In the genomic region with DNA sequence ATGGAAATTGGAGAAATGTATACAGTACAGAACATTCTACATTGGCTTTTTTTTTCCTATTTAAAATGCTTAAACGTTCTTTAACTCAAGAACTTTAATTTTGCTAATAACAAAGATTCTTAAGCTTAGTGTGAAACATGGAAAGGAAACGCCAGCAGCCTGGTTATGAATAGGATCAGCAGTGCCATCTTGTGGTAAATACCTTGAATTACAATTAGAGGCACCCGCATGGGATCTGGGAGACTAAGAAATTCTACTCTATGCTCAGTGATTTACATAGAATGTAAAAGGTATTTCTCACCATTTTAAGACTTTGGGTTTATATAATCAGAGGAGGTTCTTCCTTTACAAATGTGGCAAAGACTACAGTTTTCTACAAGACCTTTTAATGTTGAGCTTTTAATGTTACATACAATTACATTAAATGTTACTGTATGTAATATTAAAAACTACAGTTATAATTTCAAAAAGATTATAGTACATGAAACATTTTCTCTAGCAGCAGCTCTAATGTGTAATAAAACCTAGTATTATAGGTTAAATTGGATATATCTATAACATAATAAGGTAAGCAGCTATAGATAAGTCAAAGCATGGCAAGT, we compare ENCODE assay signal across 8 cellular contexts. TPM values are rescaled to one million over a fixed set of nuclear protein-coding genes. Genes with fewer than 3 reads are reported as not detected.
A peak's percentile ranks its signal among the peaks of the same experiment; 100 is the strongest.
DNase-seq lines count a peak whose midpoint lies in the region; ATAC-seq and TF ChIP-seq lines count a peak whose summit lies in the region.

No MANE protein-coding gene starts in this region.

- no peaks in the 10 kb centered on the region for H3F3A ChIP-seq in DOHH2 (ENCODE audit: control insufficient read depth, insufficient read depth)

- H4K8ac ChIP-seq in IMR-90 (ENCODE audit: low read depth in 2 of 2, low read length in 2 of 2) (no peak overlapping the region), mesenchymal stem cell (ENCODE audit: low read length) (no peak overlapping the region)

- no peak overlapping the region for H3K9ac ChIP-seq in IMR-90 (ENCODE audit: low read depth, low read length)
- H3K9ac ChIP-seq in mesenchymal stem cell (ENCODE audit: low read length), result peak overlapping the region; percentile 32

- H2BK5ac ChIP-seq in IMR-90 (ENCODE audit: low read depth, low read length, poor library complexity, severe bottlenecking) (no peak overlapping the region), mesenchymal stem cell (ENCODE audit: low read depth, low read length, poor library complexity, severe bottlenecking) (no peak overlapping the region)

- ATAC-seq in IMR-90 (ENCODE audit: low read depth) (peak; percentile 78; the same call in 1 of the 2 replicates), GM18519 (IDR thresholded peaks at IDR 0.05; ENCODE audit: low FRiP score, unreplicated experiment) (no peak), aorta (ENCODE audit: low FRiP score) (no peak)

- H2AK5ac ChIP-seq in IMR-90 (ENCODE audit: low read depth, low read length) (no peak overlapping the region), mesenchymal stem cell (ENCODE audit: low read length, severe bottlenecking) (no peak overlapping the region)

- H3K14ac ChIP-seq in IMR-90 (replicated peaks; ENCODE audit: low read depth, low read length) (no peak overlapping the region), mesenchymal stem cell (ENCODE audit: low read length in 2 of 2) (no peak overlapping the region)

- H3K18ac ChIP-seq in IMR-90 (ENCODE audit: low read depth, low read length) (no peak overlapping the region), mesenchymal stem cell (ENCODE audit: low read depth in 1 of 2, low read length in 2 of 2) (no peak overlapping the region)

- H2BK120ac ChIP-seq in IMR-90 (ENCODE audit: low read depth, low read length) (no peak overlapping the region), mesenchymal stem cell (ENCODE audit: low read depth, low read length) (no peak overlapping the region)

- H2BK15ac ChIP-seq in IMR-90 (ENCODE audit: low read depth, low read length), result no peak overlapping the region
- H2BK15ac ChIP-seq in mesenchymal stem cell (ENCODE audit: low read depth, poor library complexity, severe bottlenecking), result no peak overlapping the region

- no peak overlapping the region for H4K5ac ChIP-seq in IMR-90 (ENCODE audit: low read depth, low read length)

- H3K36me3 ChIP-seq in DOHH2 (ENCODE audit: control insufficient read depth, low read length), result no peaks in the 10 kb centered on the region
- H3K36me3 ChIP-seq in IMR-90 (ENCODE audit: control insufficient read depth, insufficient read depth, low read length), result no peaks in the 10 kb centered on the region
- no peaks in the 10 kb centered on the region for H3K36me3 ChIP-seq in mesenchymal stem cell (ENCODE audit: control insufficient read depth in 1 of 2, insufficient read depth in 2 of 2, low read depth in 1 of 2, low read length in 2 of 2)
- H3K36me3 ChIP-seq in aorta (ENCODE audit: control insufficient read depth in 1 of 2, insufficient read depth in 2 of 2, low read length in 1 of 2), result no peaks in the 10 kb centered on the region

- H3K4me1 ChIP-seq in DOHH2 (ENCODE audit: control insufficient read depth, low read length) (peaks cover 5% of the 10 kb centered on the region; the same call in 1 of the 2 replicates), IMR-90 (ENCODE audit: control insufficient read depth, insufficient read depth, low read length) (no peaks in the 10 kb centered on the region), mesenchymal stem cell (ENCODE audit: control insufficient read depth, insufficient read depth, low read depth, low read length) (no peaks in the 10 kb centered on the region), aorta (ENCODE audit: control insufficient read depth in 1 of 2, insufficient read depth in 2 of 2, low read length in 2 of 2) (no peaks in the 10 kb centered on the region)

- POLR2A ChIA-PET in IMR-90 (lab: Charles Lee; ENCODE audit: unreplicated experiment), result interaction anchor here (0.6 kb wide), 1 partner anchor 1080 kb away, joined by 13 read pairs; no protein-coding TSS in a partner anchor

- peak; percentile 72 for TF ChIP-seq RAD21 in IMR-90 (IDR thresholded peaks at IDR 0.05; ENCODE audit: low read length)

- no peak overlapping the region for H2BK12ac ChIP-seq in mesenchymal stem cell (ENCODE audit: low read length in 2 of 2)

- H4K91ac ChIP-seq in IMR-90 (ENCODE audit: insufficient read depth, low read depth, low read length), result no peak overlapping the region
- no peak overlapping the region for H4K91ac ChIP-seq in mesenchymal stem cell (ENCODE audit: low read length)

- TF ChIP-seq POLR2A in IMR-90 (IDR thresholded peaks at IDR 0.05; ENCODE audit: low read depth, low read length), result no peak

- H3K79me1 ChIP-seq in IMR-90 (ENCODE audit: low read depth in 1 of 2, low read length in 2 of 2), result no peaks in the 10 kb centered on the region; a peak in 1 of 4 replicates
- H3K79me1 ChIP-seq in mesenchymal stem cell (replicated peaks; ENCODE audit: low read length, poor library complexity, severe bottlenecking), result peaks cover 3% of the 10 kb centered on the region

- H3K4me3 ChIP-seq in DOHH2 (ENCODE audit: low read length) (no peak overlapping the region), IMR-90 (ENCODE audit: insufficient read depth, low read depth, low read length) (no peak overlapping the region), mesenchymal stem cell (ENCODE audit: insufficient read depth in 1 of 2, low read depth in 1 of 2, low read length in 2 of 2) (no peak overlapping the region), aorta (ENCODE audit: low read length in 2 of 2) (no peak overlapping the region)

- intact Hi-C loops in IMR-90 (cut with micrococcal nuclease), result loop anchor here (1.0 to 5.0 kb wide), 3 partner anchors 30 to 403 kb away; no protein-coding TSS in a partner anchor
- intact Hi-C loops in aorta (cut with DNase I), result no loop called here

- no peak overlapping the region for H3K27ac ChIP-seq in DOHH2 (ENCODE audit: low read depth, low read length)
- H3K27ac ChIP-seq in IMR-90 (ENCODE audit: insufficient read depth, low read length), result no peak overlapping the region
- no peak overlapping the region for H3K27ac ChIP-seq in mesenchymal stem cell (ENCODE audit: low read length, poor library complexity, severe bottlenecking)
- H3K27ac ChIP-seq in aorta (ENCODE audit: low read depth in 1 of 2, low read length in 2 of 2), result no peak overlapping the region

- H2AK9ac ChIP-seq in IMR-90 (replicated peaks; ENCODE audit: low read depth, low read length, poor library complexity), result no peak overlapping the region

- no peaks in the 10 kb centered on the region for H3K9me1 ChIP-seq in IMR-90 (ENCODE audit: insufficient read depth, low read length)

- BruUV-seq in IMR-90 (replicated peaks; lab: Mats Ljungman, UMichigan), result no TSS peak

- dilution Hi-C loops in IMR-90 (cut with HindIII; ENCODE audit: low sequenced_read_pairs, unreplicated experiment), result no loop called here

- DNase-seq in 8988T (peak; percentile 34), IMR-90 (peak; percentile 56), SHP77 (lab: John Stamatoyannopoulos, UW) (peak; percentile 33 to 51), dermis blood vessel endothelial cell (peak; percentile 78), mesenchymal stem cell (peak; percentile 62), aorta (no peak)

- in situ Hi-C loops in IMR-90 (cut with MboI; ENCODE audit: low sequenced_read_pairs), result no loop called here

- H4K20me1 ChIP-seq in DOHH2 (ENCODE audit: control insufficient read depth, insufficient read depth, low read depth, low read length) (no peaks in the 10 kb centered on the region), IMR-90 (ENCODE audit: insufficient read depth, low read length) (no peaks in the 10 kb centered on the region; the same call in 1 of the 2 replicates)

- H2BK20ac ChIP-seq in IMR-90 (ENCODE audit: low read depth, low read length), result no peak overlapping the region

- TF ChIP-seq CTCF in DOHH2 (IDR thresholded peaks at IDR 0.05; ENCODE audit: low read depth, low read length, poor library complexity, severe bottlenecking) (peak; percentile 72), IMR-90 (conservative IDR thresholded peaks at IDR 0.05; ENCODE audit: low read depth, low read length) (peak; percentile 70)

- H3K23ac ChIP-seq in IMR-90 (ENCODE audit: low read depth, low read length) (no peak overlapping the region), mesenchymal stem cell (ENCODE audit: low read length in 2 of 2) (no peak overlapping the region)

- H3K4me2 ChIP-seq in DOHH2 (ENCODE audit: low read length) (no peak overlapping the region), IMR-90 (ENCODE audit: low read depth, low read length) (no peak overlapping the region), mesenchymal stem cell (ENCODE audit: low read length, poor library complexity, severe bottlenecking) (no peak overlapping the region)

- H3K9me2 ChIP-seq in DOHH2 (replicated peaks; ENCODE audit: control insufficient read depth, low read length), result no peaks in the 10 kb centered on the region

- H3K27me3 ChIP-seq in DOHH2 (ENCODE audit: control insufficient read depth, low read length) (no peaks in the 10 kb centered on the region), IMR-90 (ENCODE audit: control insufficient read depth, insufficient read depth, low read length) (no peaks in the 10 kb centered on the region), mesenchymal stem cell (ENCODE audit: control insufficient read depth in 1 of 2, insufficient read depth in 1 of 2, low read length in 2 of 2) (no peaks in the 10 kb centered on the region), aorta (ENCODE audit: control insufficient read depth in 1 of 2, insufficient read depth in 2 of 2, low read length in 1 of 2) (no peaks in the 10 kb centered on the region)

- H3K9me3 ChIP-seq in DOHH2 (ENCODE audit: control insufficient read depth, insufficient read depth, low read length) (no peaks in the 10 kb centered on the region), IMR-90 (ENCODE audit: control insufficient read depth, insufficient read depth, low read length) (no peaks in the 10 kb centered on the region), mesenchymal stem cell (ENCODE audit: control insufficient read depth, low read length) (no peaks in the 10 kb centered on the region), aorta (ENCODE audit: control insufficient read depth, low read length) (no peaks in the 10 kb centered on the region)

- H3K79me2 ChIP-seq in DOHH2 (ENCODE audit: control insufficient read depth, low read length), result no peaks in the 10 kb centered on the region

- H3K4ac ChIP-seq in IMR-90 (ENCODE audit: low read depth, low read length) (no peak overlapping the region), mesenchymal stem cell (ENCODE audit: low read depth in 1 of 2, low read length in 2 of 2) (no peak overlapping the region)

- no CpG with 5 or more reads among the region's 3 CpGs for WGBS in IMR-90 (ENCODE audit: extremely low coverage in 2 of 2, insufficient read length in 1 of 2), 2 experiments
- WGBS in mesenchymal stem cell, result 36% methylated on average over 1 of the region's 3 CpGs
- WGBS in aorta, 2 donors, result 15 to 30% methylated on average over 3 of the region's 3 CpGs

- CTCF ChIA-PET in IMR-90 (lab: Yijun Ruan, JAX), result interaction anchor here (0.5 to 3.0 kb wide), 12 partner anchors 10 to 1007 kb away, joined by 3 to 15 read pairs (median 4); no protein-coding TSS in a partner anchor

- no peak overlapping the region for H2AFZ ChIP-seq in IMR-90 (replicated peaks; ENCODE audit: low read length, poor library complexity)
- H2AFZ ChIP-seq in mesenchymal stem cell (ENCODE audit: low read depth, low read length), result no peak overlapping the region

- H3K56ac ChIP-seq in IMR-90 (ENCODE audit: extremely low read depth, insufficient read depth, low read length), result no peak overlapping the region

RNA-seq across cellular contexts. Expression of gene APOBEC4, which starts 32.1 kb away (rescaled TPM):
- total RNA-seq in IMR-90 (2012; rRNA removed), result not detected in 2 replicates
- polyA plus RNA-seq in IMR-90 (2012; rRNA removed), result not detected in 2 replicates
- polyA plus RNA-seq in IMR-90 (2012; cell fraction: cytosol; rRNA removed), result not detected in 2 replicates
- not detected in 2 replicates for polyA plus RNA-seq in IMR-90 (2012; cell fraction: nucleus; rRNA removed; ENCODE audit: low replicate concordance)
- not detected in 2 replicates for total RNA-seq in dermis blood vessel endothelial cell
- not detected for polyA plus RNA-seq in mesenchymal stem cell (2013, experiment 1 of 2)
- not detected for polyA plus RNA-seq in mesenchymal stem cell (2013, experiment 2 of 2)
- total RNA-seq in aorta, result not detected
- not detected for polyA plus RNA-seq in aorta

RNA-seq across cellular contexts. Expression of gene ARPC5, which starts 49.6 kb away (rescaled TPM):
- 212 and 361 TPM in 2 replicates for total RNA-seq in IMR-90 (2012; rRNA removed)
- 91.0 and 132 TPM in 2 replicates for polyA plus RNA-seq in IMR-90 (2012; rRNA removed)
- polyA plus RNA-seq in IMR-90 (2012; cell fraction: cytosol; rRNA removed), result 38.8 and 57.1 TPM in 2 replicates
- 9.7 and 50.2 TPM in 2 replicates for polyA plus RNA-seq in IMR-90 (2012; cell fraction: nucleus; rRNA removed; ENCODE audit: low replicate concordance)
- total RNA-seq in dermis blood vessel endothelial cell, result 172 and 229 TPM in 2 replicates
- polyA plus RNA-seq in mesenchymal stem cell (2013, experiment 1 of 2), result 136 TPM
- 141 TPM for polyA plus RNA-seq in mesenchymal stem cell (2013, experiment 2 of 2)
- 100 to 1,000 TPM; 115 to 131 TPM for total RNA-seq in aorta
- polyA plus RNA-seq in aorta, result 100 to 1,000 TPM in 1 of 2 donors, 10 to 100 TPM in 1; 90.6 to 162 TPM

Comparison
In these comparisons a context has a peak if more than half of its experiments do, and no peak if none do; other contexts are left out.
1. DNase-seq: peak in 8988T (single experiment), IMR-90 (single experiment), SHP77 (2 of 2), dermis blood vessel endothelial cell (single experiment) and mesenchymal stem cell (single experiment); none in aorta (0 of 2).